In the genomic region with DNA sequence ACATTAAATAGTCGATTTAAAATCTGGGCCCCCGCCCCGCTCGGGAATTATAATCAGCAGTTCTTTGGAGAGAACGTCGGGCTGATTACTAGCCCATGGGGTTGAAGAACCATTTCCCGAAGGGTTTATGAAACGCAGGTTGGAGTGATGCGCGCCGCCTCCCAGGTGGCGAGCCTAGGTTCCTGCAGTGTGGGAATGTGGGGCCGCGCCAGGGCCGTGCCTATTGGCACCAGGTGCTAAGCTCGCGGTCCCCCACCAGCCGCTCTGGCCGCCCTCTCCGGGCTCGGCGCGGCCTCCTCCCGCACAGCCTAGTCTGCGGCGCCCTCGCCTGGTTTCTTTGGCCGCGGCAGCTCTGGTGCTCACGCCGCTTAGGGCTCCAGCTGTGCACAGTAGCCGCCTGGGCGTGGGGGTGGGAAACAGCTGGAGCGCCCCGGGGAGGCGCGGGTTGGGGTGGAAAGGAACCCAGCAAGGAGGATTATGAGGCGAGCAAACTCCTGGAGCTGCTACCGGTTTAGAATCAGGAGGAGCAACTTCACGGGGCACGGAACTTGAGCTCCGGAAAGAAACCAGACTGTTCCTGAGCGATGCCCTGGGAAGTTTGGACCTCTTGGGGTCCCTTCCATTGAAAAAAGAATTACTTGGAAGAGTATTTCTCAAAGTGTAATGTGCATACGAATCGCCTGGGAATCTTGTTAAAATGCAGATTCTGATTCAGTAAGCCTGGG, we compare ENCODE assay signal across 8 cellular contexts. TPM values are rescaled to one million over a fixed set of nuclear protein-coding genes. Genes with fewer than 3 reads are reported as not detected.
A peak's percentile ranks its signal among the peaks of the same experiment; 100 is the strongest.
DNase-seq lines count a peak whose midpoint lies in the region; ATAC-seq, FAIRE-seq and TF ChIP-seq lines count a peak whose summit lies in the region.

No MANE protein-coding gene starts in this region.

- H3K27ac ChIP-seq in GM23248 (no peak overlapping the region), IMR-90 (ENCODE audit: insufficient read depth, low read length) (no peak overlapping the region), K562 (ENCODE audit: extremely low read depth, low read depth, low read length) (no peak overlapping the region), gastrocnemius medialis (peak overlapping the region in 3 of 4 donors; percentile 67 to 71 (median 67))

- H3K4me1 ChIP-seq in GM23248 (ENCODE audit: insufficient read depth) (0 out of 2 replicates have a peak, but pooled peaks cover 5% of the 10 kb centered on the region), IMR-90 (ENCODE audit: control insufficient read depth, insufficient read depth, low read length) (no peaks in the 10 kb centered on the region), K562 (replicated peaks in 1 of 2; ENCODE audit: control insufficient read depth in 2 of 2, insufficient read depth in 2 of 2, low read length in 2 of 2) (peaks cover 0 to 15% of the 10 kb centered on the region in 2 experiments; a peak in 3 of 5 replicates), gastrocnemius medialis (peaks cover 11 to 18% of the 10 kb centered on the region in 2 donors)

- H3K79me2 ChIP-seq in GM23248 (ENCODE audit: insufficient read depth), result no peaks in the 10 kb centered on the region
- no peaks in the 10 kb centered on the region for H3K79me2 ChIP-seq in K562 (ENCODE audit: control insufficient read depth, insufficient read depth, low read length)

- H2AK9ac ChIP-seq in IMR-90 (replicated peaks; ENCODE audit: low read depth, low read length, poor library complexity), result peak overlapping the region; percentile 33

- H3F3A ChIP-seq in GM23248 (ENCODE audit: insufficient read depth), result no peaks in the 10 kb centered on the region

- ATAC-seq in IMR-90 (ENCODE audit: low read depth) (peak; percentile 99), K562 (peak; percentile 100), gastrocnemius medialis (peak; percentile 69 to 85)

- no peak overlapping the region for H3K14ac ChIP-seq in IMR-90 (replicated peaks; ENCODE audit: low read depth, low read length)

- DNase-seq in GM12864 (ENCODE audit: low read depth) (no peak), GM23248 (peak; percentile 79), IMR-90 (peak; percentile 50), K562 (ENCODE audit: extremely low read depth in 1 of 4, low spot score in 3 of 4) (peak; percentile 43 to 75 (median 61)), gastrocnemius medialis (peak; percentile 23 to 32)
- no peak for DNase-seq in stimulated activated naive CD4-positive, alpha-beta T cell treated with Interleukin-2 at 50 U/mL for 16 hours (lab: John Stamatoyannopoulos, UW)

- H4K20me1 ChIP-seq in GM23248 (ENCODE audit: insufficient read depth), result no peaks in the 10 kb centered on the region
- H4K20me1 ChIP-seq in IMR-90 (ENCODE audit: insufficient read depth, low read length), result no peaks in the 10 kb centered on the region
- no peaks in the 10 kb centered on the region for H4K20me1 ChIP-seq in K562 (replicated peaks; ENCODE audit: control insufficient read depth, insufficient read depth, low read length)

- no peak overlapping the region for H4K91ac ChIP-seq in IMR-90 (ENCODE audit: insufficient read depth, low read depth, low read length)

- no peak overlapping the region for H4K5ac ChIP-seq in IMR-90 (ENCODE audit: low read depth, low read length)

- H3K9me1 ChIP-seq in IMR-90 (ENCODE audit: insufficient read depth, low read length), result no peaks in the 10 kb centered on the region
- no peaks in the 10 kb centered on the region for H3K9me1 ChIP-seq in K562 (ENCODE audit: control insufficient read depth, insufficient read depth, low read length)

- POLR2A ChIA-PET in IMR-90 (lab: Charles Lee; ENCODE audit: unreplicated experiment), result no interaction called here
- POLR2A ChIA-PET in K562 (lab: Yijun Ruan, JAX), result interaction anchor here (0.6 to 0.7 kb wide), 2 partner anchors 105 to 523 kb away, joined by 3 read pairs; no protein-coding TSS in a partner anchor

- BruUV-seq in IMR-90 (replicated peaks; lab: Mats Ljungman, UMichigan), result no TSS peak
- no TSS peak for BruUV-seq in K562 (replicated peaks; lab: Mats Ljungman, UMichigan)

- H3K18ac ChIP-seq in IMR-90 (ENCODE audit: low read depth, low read length), result no peak overlapping the region

- CTCF ChIA-PET in IMR-90 (lab: Yijun Ruan, JAX), result interaction anchor here (0.6 to 2.8 kb wide), 31 partner anchors 8 to 804 kb away, joined by 3 to 23 read pairs (median 4); no protein-coding TSS in a partner anchor
- CTCF ChIA-PET in K562 (lab: Yijun Ruan, JAX; ENCODE audit: low intra/inter-chr PET ratio), result interaction anchor here (0.6 to 1.2 kb wide), 4 partner anchors 261 to 628 kb away, joined by 3 to 5 read pairs (median 4); no protein-coding TSS in a partner anchor

- dilution Hi-C loops in IMR-90 (cut with HindIII; ENCODE audit: low sequenced_read_pairs, unreplicated experiment), result no loop called here

- TF ChIP-seq CTCF in GM12864 (IDR thresholded peaks at IDR 0.05; ENCODE audit: low read depth, low read length, missing control alignments), result peak; percentile 73
- TF ChIP-seq CTCF in IMR-90 (conservative IDR thresholded peaks at IDR 0.05; ENCODE audit: low read depth, low read length), result peak; percentile 82
- TF ChIP-seq CTCF in K562 (IDR thresholded peaks at IDR 0.05 in 2 of 3, conservative IDR thresholded peaks at IDR 0.05 in 1 of 3; ENCODE audit: insufficient read depth in 2 of 3, low read depth in 1 of 3, low read length in 3 of 3), result peak; percentile 77 to 90 (median 82)
- peak; percentile 28 to 77 (median 63) for TF ChIP-seq CTCF in gastrocnemius medialis (IDR thresholded peaks at IDR 0.05 in 4 of 5, conservative IDR thresholded peaks at IDR 0.05 in 1 of 5)

- 1 to 3% methylated on average over 41 to 43 of the region's 45 CpGs for WGBS in GM23248 (ENCODE audit: low coverage in 1 of 2, low lambda C conversion rate in 2 of 2, missing lambda C conversion rate in 2 of 2), 2 experiments
- 4% methylated on average over 14 of the region's 45 CpGs; no CpG with 5 or more reads in 1 of the 2 experiments for WGBS in IMR-90 (ENCODE audit: extremely low coverage in 2 of 2, insufficient read length in 1 of 2), 2 experiments
- 5% methylated on average over 41 of the region's 45 CpGs for WGBS in K562 (ENCODE audit: insufficient coverage, low coverage, missing lambda C conversion rate)

- TF ChIP-seq POLR2A in IMR-90 (IDR thresholded peaks at IDR 0.05; ENCODE audit: low read depth, low read length) (no peak), K562 (conservative IDR thresholded peaks at IDR 0.05) (no peak), gastrocnemius medialis (IDR thresholded peaks at IDR 0.05) (no peak)

- TF ChIP-seq RAD21 in IMR-90 (IDR thresholded peaks at IDR 0.05; ENCODE audit: low read length), result peak; percentile 91
- TF ChIP-seq RAD21 in K562 (CRISPR knock-in tag; conservative IDR thresholded peaks at IDR 0.05 in 1 of 2, IDR thresholded peaks at IDR 0.05 in 1 of 2), result peak; percentile 88 to 89

- H2BK120ac ChIP-seq in IMR-90 (ENCODE audit: low read depth, low read length), result no peak overlapping the region

- no peak overlapping the region for H3K56ac ChIP-seq in IMR-90 (ENCODE audit: extremely low read depth, insufficient read depth, low read length)

- TF ChIP-seq EP300 in K562 (IDR thresholded peaks at IDR 0.05; ENCODE audit: low read length), result no peak

- intact Hi-C loops in IMR-90 (cut with micrococcal nuclease) (loop anchor here (1.0 to 2.0 kb wide), 5 partner anchors 374 to 804 kb away; no protein-coding TSS in a partner anchor), K562 (cut with micrococcal nuclease) (loop anchor here (1.0 to 5.0 kb wide), 5 partner anchors 73 to 1458 kb away; no protein-coding TSS in a partner anchor), gastrocnemius medialis (cut with DNase I; ENCODE audit: low total_unique reads) (loop anchor here (10.0 kb wide), 2 partner anchors 454 to 624 kb away; no protein-coding TSS in a partner anchor)

- no peak overlapping the region for H3K23ac ChIP-seq in IMR-90 (ENCODE audit: low read depth, low read length)

- H2BK5ac ChIP-seq in IMR-90 (ENCODE audit: low read depth, low read length, poor library complexity, severe bottlenecking), result no peak overlapping the region

- peaks cover 5% of the 10 kb centered on the region for H3K9me3 ChIP-seq in GM23248 (ENCODE audit: low read depth)
- peaks cover 12% of the 10 kb centered on the region for H3K9me3 ChIP-seq in IMR-90 (ENCODE audit: control insufficient read depth, insufficient read depth, low read length)
- H3K9me3 ChIP-seq in K562 (replicated peaks; ENCODE audit: control insufficient read depth, insufficient read depth, low read depth, low read length), result no peaks in the 10 kb centered on the region
- H3K9me3 ChIP-seq in iPS-18c (ENCODE audit: control insufficient read depth, insufficient read depth, low read length), result no peaks in the 10 kb centered on the region
- H3K9me3 ChIP-seq in gastrocnemius medialis, result no peaks in the 10 kb centered on the region

- H2AK5ac ChIP-seq in IMR-90 (ENCODE audit: low read depth, low read length), result no peak overlapping the region

- H3K79me1 ChIP-seq in IMR-90 (ENCODE audit: low read depth in 1 of 2, low read length in 2 of 2), result no peaks in the 10 kb centered on the region

- H4K8ac ChIP-seq in IMR-90 (ENCODE audit: low read depth in 2 of 2, low read length in 2 of 2), result no peak overlapping the region

- peak; percentile 48 for FAIRE-seq in K562 (lab: Jason Lieb, UNC)

- H2AFZ ChIP-seq in GM23248 (peak overlapping the region; percentile 50), IMR-90 (replicated peaks; ENCODE audit: low read length, poor library complexity) (peak overlapping the region; percentile 77), K562 (ENCODE audit: low read depth, low read length) (no peak overlapping the region)

- H3K9me2 ChIP-seq in GM23248 (ENCODE audit: insufficient read depth), result no peaks in the 10 kb centered on the region

- no peak overlapping the region for H3K4ac ChIP-seq in IMR-90 (ENCODE audit: low read depth, low read length)

- no peak overlapping the region for H2BK20ac ChIP-seq in IMR-90 (ENCODE audit: low read depth, low read length)

- no peak overlapping the region for H2BK15ac ChIP-seq in IMR-90 (ENCODE audit: low read depth, low read length)

- in situ Hi-C loops in GM23248 (cut with MboI), result no loop called here
- in situ Hi-C loops in IMR-90 (cut with MboI; ENCODE audit: low sequenced_read_pairs), result loop anchor here (25.0 kb wide), 1 partner anchor 632 kb away; no protein-coding TSS in a partner anchor
- in situ Hi-C loops in K562 (cut with MboI), result no loop called here
- in situ Hi-C loops in gastrocnemius medialis (cut with MboI; ENCODE audit: low sequenced_read_pairs in 4 of 4), result loop anchor here in 3 of 4 donors (25.0 kb wide), 2 partner anchors 507 to 532 kb away; no protein-coding TSS in a partner anchor

- no peak overlapping the region for H3K9ac ChIP-seq in GM23248
- H3K9ac ChIP-seq in IMR-90 (ENCODE audit: low read depth, low read length), result no peak overlapping the region
- peak overlapping the region in 1 of 2 experiments; percentile 61; a peak in 1 of 4 replicates for H3K9ac ChIP-seq in K562 (ENCODE audit: insufficient read depth in 1 of 2, low read depth in 2 of 2, low read length in 2 of 2)

- no peak overlapping the region for H3K4me3 ChIP-seq in GM12864 (ENCODE audit: low read depth, low read length)
- peak overlapping the region; percentile 57 for H3K4me3 ChIP-seq in GM23248
- H3K4me3 ChIP-seq in IMR-90 (ENCODE audit: insufficient read depth, low read depth, low read length), result peak overlapping the region; percentile 41
- H3K4me3 ChIP-seq in K562, result peak overlapping the region; percentile 25; the same call in 1 of the 2 replicates
- H3K4me3 ChIP-seq in iPS-18c (ENCODE audit: insufficient read depth, low read depth, low read length), result peak overlapping the region; percentile 59
- peak overlapping the region; percentile 41 to 57 (median 49) for H3K4me3 ChIP-seq in gastrocnemius medialis

- no peaks in the 10 kb centered on the region for H3K36me3 ChIP-seq in GM23248 (ENCODE audit: low read depth)
- no peaks in the 10 kb centered on the region for H3K36me3 ChIP-seq in IMR-90 (ENCODE audit: control insufficient read depth, insufficient read depth, low read length)
- H3K36me3 ChIP-seq in K562 (ENCODE audit: control insufficient read depth, insufficient read depth, low read length), result no peaks in the 10 kb centered on the region
- H3K36me3 ChIP-seq in gastrocnemius medialis, result no peaks in the 10 kb centered on the region

- H3K27me3 ChIP-seq in GM23248 (replicated peaks; ENCODE audit: insufficient read depth) (peaks cover 78% of the 10 kb centered on the region), IMR-90 (ENCODE audit: control insufficient read depth, insufficient read depth, low read length) (peaks cover 43% of the 10 kb centered on the region), K562 (ENCODE audit: control insufficient read depth in 2 of 2, insufficient read depth in 2 of 2, low read length in 2 of 2) (peaks cover 38 to 42% of the 10 kb centered on the region in 2 experiments), gastrocnemius medialis (peaks cover 79 to 85% (median 85%) of the 10 kb centered on the region in 3 donors)

- H3K4me2 ChIP-seq in GM23248 (ENCODE audit: unreplicated experiment) (peak overlapping the region; percentile 77), IMR-90 (ENCODE audit: low read depth, low read length) (peak overlapping the region; percentile 86), K562 (ENCODE audit: insufficient read depth, low read length) (peak overlapping the region; percentile 69)

RNA-seq across cellular contexts. Expression of gene MECOM, which starts 5.6 kb away (rescaled TPM):
- total RNA-seq in GM23248 (2014; rRNA removed; shearing (Covaris generic)), result 1.8 and 3.5 TPM in 2 replicates
- polyA plus RNA-seq in GM23248 (2016; fragmentation: Nextera tagmentation; extraction: Ambion mirVana) (1.3 and 2.3 TPM in 2 replicates), IMR-90 (2012; rRNA removed) (7.1 and 7.8 TPM in 2 replicates), K562 (2011; rRNA removed) (12.1 and 14.6 TPM in 2 replicates), K562 (2014; fragmentation: Illumina TruSeq; extraction: Trizol) (20.0 and 24.7 TPM in 2 replicates), K562 (2014; fragmentation: Nextera tagmentation; extraction: Ambion mirVana) (10 to 100 TPM; 11.0 to 14.4 TPM), K562 (2014; rRNA removed) (12.5 and 14.6 TPM in 2 replicates)
- total RNA-seq in IMR-90 (2012; rRNA removed) (25.8 and 29.0 TPM in 2 replicates), K562 (2014; rRNA removed) (20.1 and 22.9 TPM in 2 replicates), K562 (2014; rRNA removed; fragmentation: Illumina TruSeq; extraction: Trizol) (28.6 and 32.5 TPM in 2 replicates), K562 (2015; rRNA removed; fragmentation: Illumina TruSeq; extraction: Trizol) (28.4 and 31.7 TPM in 2 replicates), K562 (2021) (21.5 and 29.5 TPM in 2 replicates), gastrocnemius medialis (1 to 10 TPM; 4.4 to 6.7 (median 4.9) TPM)
- 2.3 and 2.4 TPM in 2 replicates for polyA plus RNA-seq in IMR-90 (2012; cell fraction: cytosol; rRNA removed)
- 4.1 and 12.8 TPM in 2 replicates for polyA plus RNA-seq in IMR-90 (2012; cell fraction: nucleus; rRNA removed; ENCODE audit: low replicate concordance)
- 0.70 TPM for polyA plus RNA-seq in PFSK-1 (2012; ENCODE audit: insufficient read length, low read depth)
- total RNA-seq in K562 (2011; cell fraction: chromatin; rRNA removed; ENCODE audit: low replicate concordance), result 25.4 and 36.9 TPM in 2 replicates
- total RNA-seq in K562 (2011; cell fraction: nucleolus; rRNA removed), result 13.7 and 20.8 TPM in 2 replicates
- total RNA-seq in K562 (2011; cell fraction: nucleoplasm; rRNA removed), result 19.9 and 26.0 TPM in 2 replicates
- 5.8 and 6.0 TPM in 2 replicates for polyA plus RNA-seq in K562 (2011; cell fraction: cytosol; rRNA removed)
- polyA plus RNA-seq in K562 (2011; cell fraction: nucleus; rRNA removed), result 14.5 and 17.0 TPM in 2 replicates
- polyA plus RNA-seq in K562 (2012), result 9.3 and 9.7 TPM in 2 replicates
- polyA minus RNA-seq in K562 (2011; rRNA and poly(A)+ RNA removed), result 38.2 and 39.0 TPM in 2 replicates
- 8.6 and 12.6 TPM in 2 replicates for polyA minus RNA-seq in K562 (2011; cell fraction: cytosol; rRNA and poly(A)+ RNA removed)
- 42.5 and 80.5 TPM in 2 replicates for polyA minus RNA-seq in K562 (2011; cell fraction: nucleus; rRNA and poly(A)+ RNA removed)

Comparison
In these comparisons a context has a peak if more than half of its experiments do, and no peak if none do; other contexts are left out.
1. DNase-seq: peak in GM23248 (single experiment), IMR-90 (single experiment), K562 (4 of 4) and gastrocnemius medialis (2 of 2); none in GM12864 (single experiment) and stimulated activated naive CD4-positive, alpha-beta T cell treated with Interleukin-2 at 50 U/mL for 16 hours (single experiment).
2. H3K27ac ChIP-seq: peak in gastrocnemius medialis (3 of 4); none in GM23248 (single experiment), IMR-90 (single experiment) and K562 (single experiment).
3. in situ Hi-C loops: an anchor here in IMR-90 (25.0 kb wide) and gastrocnemius medialis (25.0 kb wide); none called in GM23248 and K562.
4. Peak in every context shown above with its lines, with median percentiles within 50 percentile points of each other: CTCF ChIP-seq, H3K4me2 ChIP-seq and ATAC-seq.